In genomic region chr14:102084931-102085330, GRCh38 we compare ENCODE assay signal across 8 cellular contexts. TPM values are rescaled to one million over a fixed set of nuclear protein-coding genes. Genes with fewer than 3 reads are reported as not detected.
DNase-seq lines count a peak whose midpoint lies in the region; ATAC-seq and TF ChIP-seq lines count a peak whose summit lies in the region.

No MANE protein-coding gene starts in this region.

- DNase-seq in CD4-positive, CD25-positive, alpha-beta regulatory T cell, result no peak
- DNase-seq in MG63 (no peak), coronary artery (ENCODE audit: low spot score) (no peak), nephron progenitor cell (no peak), COLO668 (lab: John Stamatoyannopoulos, UW; ENCODE audit: unreplicated experiment) (no peak), dedifferentiated amniotic fluid mesenchymal stem cell (ENCODE audit: extremely low spot score) (no peak)

- no peaks in the 10 kb centered on the region for H3K27me3 ChIP-seq in CD4-positive, CD25-positive, alpha-beta regulatory T cell (ENCODE audit: control insufficient read depth, insufficient read depth, low read length)
- H3K27me3 ChIP-seq in MG63, result no peaks in the 10 kb centered on the region

- peak overlapping the region; percentile 96 for H3K4me3 ChIP-seq in CD4-positive, CD25-positive, alpha-beta regulatory T cell (ENCODE audit: low read depth, low read length)
- H3K4me3 ChIP-seq in MG63, result peak overlapping the region; percentile 82
- H3K4me3 ChIP-seq in coronary artery, result peak overlapping the region; percentile 79

- H3K4me1 Mint-ChIP-seq in CD4-positive, CD25-positive, alpha-beta regulatory T cell, result peaks cover 15 to 83% (median 60%) of the 10 kb centered on the region in 4 donors
- H3K4me1 Mint-ChIP-seq in nephron progenitor cell, result peaks cover 67% of the 10 kb centered on the region

- peaks cover 46% of the 10 kb centered on the region for H3K4me1 ChIP-seq in CD4-positive, CD25-positive, alpha-beta regulatory T cell (ENCODE audit: control insufficient read depth, insufficient read depth, low read length, poor library complexity, severe bottlenecking)

- peak overlapping the region; percentile 97 to 100 (median 98) for H3K4me3 Mint-ChIP-seq in CD4-positive, CD25-positive, alpha-beta regulatory T cell
- peak overlapping the region; percentile 94 for H3K4me3 Mint-ChIP-seq in nephron progenitor cell

- peaks cover 60% of the 10 kb centered on the region for H3K36me3 Mint-ChIP-seq in CD4-positive, CD25-positive, alpha-beta regulatory T cell
- peaks cover 62% of the 10 kb centered on the region for H3K36me3 Mint-ChIP-seq in nephron progenitor cell (ENCODE audit: low read depth)

- peak overlapping the region; percentile 72 to 99 (median 98) for H3K27ac Mint-ChIP-seq in CD4-positive, CD25-positive, alpha-beta regulatory T cell
- peak overlapping the region; percentile 18 for H3K27ac Mint-ChIP-seq in nephron progenitor cell

- peaks cover 57% of the 10 kb centered on the region for H3K36me3 ChIP-seq in CD4-positive, CD25-positive, alpha-beta regulatory T cell (ENCODE audit: control insufficient read depth, insufficient read depth, low read length)
- peaks cover 61% of the 10 kb centered on the region for H3K36me3 ChIP-seq in MG63

- peak overlapping the region; percentile 98 for H3K27ac ChIP-seq in CD4-positive, CD25-positive, alpha-beta regulatory T cell (ENCODE audit: insufficient read depth, low read length, poor library complexity, severe bottlenecking)
- no peak overlapping the region for H3K27ac ChIP-seq in coronary artery

- TF ChIP-seq CTCF in coronary artery (IDR thresholded peaks at IDR 0.05) (no peak), nephron progenitor cell (IDR thresholded peaks at IDR 0.05) (no peak)

- no peak for ATAC-seq in CD4-positive, CD25-positive, alpha-beta regulatory T cell (ENCODE audit: low read depth in 2 of 2)
- ATAC-seq in GM19452 (IDR thresholded peaks at IDR 0.05; ENCODE audit: unreplicated experiment), result no peak
- ATAC-seq in HG02610 (IDR thresholded peaks at IDR 0.05; ENCODE audit: unreplicated experiment), result no peak

- no peaks in the 10 kb centered on the region for H3K27me3 Mint-ChIP-seq in CD4-positive, CD25-positive, alpha-beta regulatory T cell
- peaks cover 10% of the 10 kb centered on the region for H3K27me3 Mint-ChIP-seq in nephron progenitor cell (ENCODE audit: low read depth, poor library complexity)

- H3K9me3 ChIP-seq in CD4-positive, CD25-positive, alpha-beta regulatory T cell (ENCODE audit: control insufficient read depth in 2 of 2, low read length in 2 of 2), result no peaks in the 10 kb centered on the region
- H3K9me3 ChIP-seq in MG63, result no peaks in the 10 kb centered on the region

- H3K9me3 Mint-ChIP-seq in CD4-positive, CD25-positive, alpha-beta regulatory T cell, result peaks cover 0 to 4% (median 0%) of the 10 kb centered on the region in 7 donors
- H3K9me3 Mint-ChIP-seq in nephron progenitor cell, result no peaks in the 10 kb centered on the region

RNA-seq across cellular contexts. Expression of gene HSP90AA1, which starts 1.9 kb away (rescaled TPM):
- 653 TPM for total RNA-seq in CD4-positive, CD25-positive, alpha-beta regulatory T cell
- polyA plus RNA-seq in CD4-positive, CD25-positive, alpha-beta regulatory T cell, result 100 to 1,000 TPM; 331 to 414 (median 372) TPM
- total RNA-seq in MG63 (2014; rRNA removed; shearing (Covaris generic); ENCODE audit: low replicate concordance), result 158 and 180 TPM in 2 replicates

RNA-seq across cellular contexts. Expression of gene WDR20, which starts 54.8 kb away (rescaled TPM):
- total RNA-seq in CD4-positive, CD25-positive, alpha-beta regulatory T cell, result 66.7 TPM
- polyA plus RNA-seq in CD4-positive, CD25-positive, alpha-beta regulatory T cell, result 10 to 100 TPM; 13.0 to 19.8 (median 18.0) TPM
- total RNA-seq in MG63 (2014; rRNA removed; shearing (Covaris generic); ENCODE audit: low replicate concordance), result 11.2 and 11.8 TPM in 2 replicates
